In the genomic region with DNA sequence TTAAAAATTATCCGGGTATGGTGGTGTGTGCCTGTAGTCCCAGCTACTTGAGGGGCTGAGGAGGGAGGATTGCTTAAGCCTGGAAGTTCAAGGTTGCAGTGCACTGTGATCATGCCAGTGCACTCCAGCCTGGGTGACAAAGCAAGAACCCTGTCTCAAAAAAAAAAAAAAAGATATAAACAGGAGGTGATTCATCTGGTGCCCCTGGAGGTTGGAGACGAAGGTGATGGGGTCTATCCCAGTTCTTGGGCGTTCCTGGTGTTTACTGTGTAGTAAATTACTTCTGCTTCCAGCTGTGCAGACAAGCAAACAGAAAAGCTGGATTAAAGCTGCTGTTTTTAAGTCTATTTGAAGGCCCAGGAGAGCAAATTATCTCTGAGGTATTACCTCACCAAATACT, we compare ENCODE assay signal across 16 cellular contexts. TPM values are rescaled to one million over a fixed set of nuclear protein-coding genes. Genes with fewer than 3 reads are reported as not detected.
DNase-seq lines count a peak whose midpoint lies in the region; ATAC-seq and TF ChIP-seq lines count a peak whose summit lies in the region.
"Had no signal": no experiment of that assay in that cellular context is flagged by ENCODE, and none has a peak within 500 bp of the region (broad histone marks: within the 10 kb centered on the region; RNA-seq: fewer than 3 reads in every experiment).

No MANE protein-coding gene starts in this region.

- no peaks in the 10 kb centered on the region for H3K36me3 Mint-ChIP-seq in activated naive CD4-positive, alpha-beta T cell treated with anti-CD3 and anti-CD28 coated beads for 36 hours (ENCODE audit: low read depth)
- H3K36me3 Mint-ChIP-seq in activated naive CD4-positive, alpha-beta T cell treated with anti-CD3 and anti-CD28 coated beads, Interleukin-2, amount 50 U/mL, for 72 hours = no peaks in the 10 kb centered on the region
- H3K36me3 Mint-ChIP-seq: IgD-negative memory B cell had no signal

- intact Hi-C loops in activated naive CD4-positive, alpha-beta T cell treated with anti-CD3 and anti-CD28 coated beads for 36 hours (cut with micrococcal nuclease) = loop anchor here (5.0 kb wide), 1 partner anchor 406 kb away; a partner anchor contains a TSS

- CTCF ChIA-PET in activated naive CD4-positive, alpha-beta T cell treated with anti-CD3 and anti-CD28 coated beads for 36 hours (lab: Charles Lee) = no interaction called here
- CTCF ChIA-PET in RWPE1 (lab: Yijun Ruan, JAX) = no interaction called here

- peak overlapping the region; percentile 83; the same call in 1 of the 2 replicates for H3K27ac ChIP-seq in RWPE1
- H3K27ac ChIP-seq: PC-9, SK-N-MC had no signal

- H3K9me3 Mint-ChIP-seq in activated naive CD4-positive, alpha-beta T cell treated with anti-CD3 and anti-CD28 coated beads for 36 hours = no peaks in the 10 kb centered on the region
- no peaks in the 10 kb centered on the region for H3K9me3 Mint-ChIP-seq in activated naive CD4-positive, alpha-beta T cell treated with anti-CD3 and anti-CD28 coated beads, Interleukin-2, amount 50 U/mL, for 72 hours
- H3K9me3 Mint-ChIP-seq: IgD-negative memory B cell had no signal

- POLR2A ChIA-PET in RWPE1 (lab: Yijun Ruan, JAX; ENCODE audit: low non-redundant PET) = no interaction called here

- TF ChIP-seq CTCF in RWPE1 (conservative IDR thresholded peaks at IDR 0.05; ENCODE audit: low read depth) = no peak

- H3K4me1 Mint-ChIP-seq in activated naive CD4-positive, alpha-beta T cell treated with anti-CD3 and anti-CD28 coated beads for 36 hours (ENCODE audit: low read depth) = peaks cover 8% of the 10 kb centered on the region

- no peak for ATAC-seq in activated naive CD4-positive, alpha-beta T cell treated with anti-CD3 and anti-CD28 coated beads, Interleukin-2, amount 50 U/mL, for 72 hours
- ATAC-seq in GM21529 (IDR thresholded peaks at IDR 0.05; ENCODE audit: unreplicated experiment) = no peak

- H3K4me3 Mint-ChIP-seq in activated naive CD4-positive, alpha-beta T cell treated with anti-CD3 and anti-CD28 coated beads for 36 hours = no peak overlapping the region
- H3K4me3 Mint-ChIP-seq: CD14-positive monocyte, H9 had no signal

- H3K27me3 Mint-ChIP-seq in activated naive CD4-positive, alpha-beta T cell treated with anti-CD3 and anti-CD28 coated beads for 36 hours (ENCODE audit: low read depth) = no peaks in the 10 kb centered on the region
- H3K27me3 Mint-ChIP-seq: IgD-negative memory B cell had no signal

- peak overlapping the region; percentile 24 for H3K27ac Mint-ChIP-seq in activated naive CD4-positive, alpha-beta T cell treated with anti-CD3 and anti-CD28 coated beads for 36 hours
- H3K27ac Mint-ChIP-seq in activated naive CD4-positive, alpha-beta T cell treated with anti-CD3 and anti-CD28 coated beads, Interleukin-2, amount 50 U/mL, for 72 hours = no peak overlapping the region
- H3K27ac Mint-ChIP-seq: H9, IgD-negative memory B cell had no signal

- DNase-seq in activated naive CD4-positive, alpha-beta T cell treated with anti-CD3 and anti-CD28 coated beads for 36 hours = no peak
- DNase-seq in activated naive CD4-positive, alpha-beta T cell treated with anti-CD3 and anti-CD28 coated beads, Interleukin-2, amount 50 U/mL, for 72 hours (ENCODE audit: low spot score in 2 of 2) = no peak
- no peak for DNase-seq in RWPE1 (ENCODE audit: low spot score)
- no peak for DNase-seq in NOMO-1 treated with DMSO at 0.1 percent for 48 hours (lab: John Stamatoyannopoulos, UW; ENCODE audit: unreplicated experiment)
- DNase-seq: AML-193, COR-L47, DMS153, H9, NCI-H1930, NCI-H446 treated with DMSO at 0.1 percent for 48 hours, NCI-H748 treated with DMSO at 0.1 percent for 48 hours, PC-9 had no signal

RNA-seq across cellular contexts. Expression of a gene that starts 19.9 kb away (rescaled TPM):
- 10 to 100 TPM; 18.6 to 19.9 TPM for total RNA-seq in activated naive CD4-positive, alpha-beta T cell treated with anti-CD3 and anti-CD28 coated beads for 36 hours
- 10 to 100 TPM; 15.6 to 24.5 TPM for total RNA-seq in activated naive CD4-positive, alpha-beta T cell treated with anti-CD3 and anti-CD28 coated beads, Interleukin-2, amount 50 U/mL, for 72 hours

RNA-seq across cellular contexts. Expression of a gene that starts 23.9 kb away (rescaled TPM):
- 10 to 100 TPM; 17.9 to 22.5 TPM for total RNA-seq in activated naive CD4-positive, alpha-beta T cell treated with anti-CD3 and anti-CD28 coated beads for 36 hours
- 10 to 100 TPM; 24.6 to 57.5 TPM for total RNA-seq in activated naive CD4-positive, alpha-beta T cell treated with anti-CD3 and anti-CD28 coated beads, Interleukin-2, amount 50 U/mL, for 72 hours

RNA-seq across cellular contexts. Expression of a gene that starts 29.8 kb away (rescaled TPM):
- total RNA-seq in activated naive CD4-positive, alpha-beta T cell treated with anti-CD3 and anti-CD28 coated beads for 36 hours = 10 to 100 TPM; 14.5 to 14.8 TPM
- total RNA-seq in activated naive CD4-positive, alpha-beta T cell treated with anti-CD3 and anti-CD28 coated beads, Interleukin-2, amount 50 U/mL, for 72 hours = 10 to 100 TPM; 10.9 to 40.9 TPM

RNA-seq across cellular contexts. Expression of a gene that starts 44.8 kb away (rescaled TPM):
- total RNA-seq in activated naive CD4-positive, alpha-beta T cell treated with anti-CD3 and anti-CD28 coated beads for 36 hours = 1 to 10 TPM; 2.1 to 2.2 TPM
- 1 to 10 TPM; 4.5 to 5.7 TPM for total RNA-seq in activated naive CD4-positive, alpha-beta T cell treated with anti-CD3 and anti-CD28 coated beads, Interleukin-2, amount 50 U/mL, for 72 hours

RNA-seq across cellular contexts. Expression of a gene that starts 58.9 kb away (rescaled TPM):
- under 1 TPM; 0.25 to 0.26 TPM for total RNA-seq in activated naive CD4-positive, alpha-beta T cell treated with anti-CD3 and anti-CD28 coated beads for 36 hours
- 1 to 10 TPM; 1.2 to 3.6 TPM for total RNA-seq in activated naive CD4-positive, alpha-beta T cell treated with anti-CD3 and anti-CD28 coated beads, Interleukin-2, amount 50 U/mL, for 72 hours
